ENCODE assay signal across 5 cellular contexts in genomic region chr17:10092595-10092994, GRCh38.
"Had no signal": no experiment of that assay in that cellular context is flagged by ENCODE, and none has a peak within 500 bp of the region (broad histone marks: within the 10 kb centered on the region; RNA-seq: fewer than 3 reads in every experiment).

No MANE protein-coding gene starts in this region.

- DNase-seq: H9, HCEC 1CT, HFFc6 had no signal

- H3K27ac ChIP-seq: HL-60 had no signal

- H3K4me3 ChIP-seq: GM23338 had no signal

- H3K4me2 ChIP-seq: GM23338 had no signal
